In the genomic region with DNA sequence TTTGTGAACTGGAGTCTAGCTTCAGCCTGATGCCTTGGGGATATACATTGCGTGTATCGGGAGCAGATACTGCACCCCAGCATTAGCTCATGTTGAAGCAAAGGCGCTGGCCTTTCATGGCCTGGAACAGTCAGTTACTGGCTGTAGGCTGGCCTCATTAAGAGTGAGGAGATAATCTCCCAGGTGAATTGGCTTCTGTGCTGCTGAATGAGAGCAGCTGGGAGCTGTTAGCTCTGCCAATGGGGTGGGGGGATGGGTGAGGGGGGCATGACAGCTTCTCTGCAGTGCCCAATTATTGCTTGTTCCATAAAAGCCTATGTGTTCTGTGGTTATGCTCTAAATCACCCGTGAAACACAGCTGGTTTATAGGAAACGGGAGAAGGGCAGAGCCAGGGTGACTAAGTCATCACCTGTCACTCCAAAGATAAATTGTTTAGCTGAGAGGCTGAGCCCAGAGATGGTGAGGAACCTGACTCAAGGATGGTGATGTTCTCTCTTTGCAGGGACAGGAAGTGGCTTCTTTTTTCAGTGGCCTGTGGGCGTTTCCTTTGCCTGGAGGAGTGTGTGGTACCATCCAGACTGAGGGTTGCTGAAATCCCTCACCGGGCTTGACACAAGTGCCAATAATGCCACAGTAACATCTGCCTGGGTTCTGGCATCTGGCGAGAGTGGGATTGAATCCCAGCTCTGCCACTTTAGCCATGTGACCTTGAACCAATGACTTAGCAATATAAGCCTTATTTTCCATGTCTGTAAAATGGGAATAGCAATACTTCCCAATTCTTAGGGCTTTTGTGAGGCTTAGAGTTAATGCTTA, we compare ENCODE assay signal across 8 cellular contexts.
DNase-seq lines count a peak whose midpoint lies in the region; ATAC-seq and TF ChIP-seq lines count a peak whose summit lies in the region.

No MANE protein-coding gene starts in this region.

- peaks cover 45% of the 10 kb centered on the region for H3K4me1 Mint-ChIP-seq in nephron progenitor cell

- H3K9me3 Mint-ChIP-seq in nephron progenitor cell, result no peaks in the 10 kb centered on the region

- H3K27me3 Mint-ChIP-seq in nephron progenitor cell (ENCODE audit: low read depth, poor library complexity), result peaks cover 6% of the 10 kb centered on the region

- peak overlapping the region; percentile 48 for H3K27ac Mint-ChIP-seq in nephron progenitor cell

- ATAC-seq in GM18861 (IDR thresholded peaks at IDR 0.05; ENCODE audit: unreplicated experiment) (peak; percentile 72), HG02981 (IDR thresholded peaks at IDR 0.05; ENCODE audit: unreplicated experiment) (peak; percentile 72)

- no peaks in the 10 kb centered on the region for H3K36me3 Mint-ChIP-seq in nephron progenitor cell (ENCODE audit: low read depth)

- peak; percentile 90 for DNase-seq in NCI-H2196 treated with DMSO at 0.1 percent for 48 hours (lab: John Stamatoyannopoulos, UW; ENCODE audit: unreplicated experiment)
- DNase-seq in activated CD4-positive, CD25-positive, alpha-beta regulatory T cell treated with anti-CD3 and anti-CD28 coated beads, Interleukin-2, amount 50 U/mL, for 16 hours (ENCODE audit: low read depth, low spot score), result peak; percentile 41
- peak; percentile 49 for DNase-seq in cerebellar cortex (ENCODE audit: low spot score)
- DNase-seq in nephron progenitor cell, result peak; percentile 17
- peak; percentile 51 for DNase-seq in ureter (ENCODE audit: low spot score)
- no peak for DNase-seq in NCI-H2081 treated with DMSO at 0.1 percent for 48 hours (lab: John Stamatoyannopoulos, UW)

- H3K4me3 Mint-ChIP-seq in nephron progenitor cell, result peak overlapping the region; percentile 26

- no peak for TF ChIP-seq CTCF in nephron progenitor cell (IDR thresholded peaks at IDR 0.05)
